ENCODE assay signal across 25 cellular contexts in the genomic region with DNA sequence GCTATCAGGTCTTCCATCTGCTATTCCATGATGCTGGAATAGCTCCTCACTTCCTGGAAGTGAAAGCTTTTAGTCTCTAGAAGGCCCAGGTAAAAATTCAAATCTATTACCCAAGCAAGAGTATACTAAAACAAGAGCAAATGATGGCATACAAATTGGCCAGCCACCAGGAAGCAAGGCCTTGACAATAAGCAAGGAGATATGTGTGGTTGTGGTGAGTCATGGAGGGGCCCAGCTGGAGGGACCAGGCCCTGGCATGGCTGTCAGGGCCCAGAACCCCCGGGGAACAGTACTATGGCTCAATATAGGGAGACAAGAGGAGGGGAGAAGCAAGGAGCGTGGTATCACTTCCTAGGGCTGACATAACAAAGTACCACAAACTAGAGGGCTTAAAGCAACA.
DNase-seq lines count a peak whose midpoint lies in the region; ATAC-seq, FAIRE-seq and TF ChIP-seq lines count a peak whose summit lies in the region.
"Had no signal": no experiment of that assay in that cellular context is flagged by ENCODE, and none has a peak within 500 bp of the region (broad histone marks: within the 10 kb centered on the region; RNA-seq: fewer than 3 reads in every experiment).

No MANE protein-coding gene starts in this region.

- H3K9me3 ChIP-seq in mammary epithelial cell (replicated peaks; ENCODE audit: insufficient read depth, low read length) (no peaks in the 10 kb centered on the region), H1 (ENCODE audit: insufficient read depth in 2 of 2, low read depth in 1 of 2, low read length in 1 of 2) (no peaks in the 10 kb centered on the region), hepatocyte (ENCODE audit: low read depth) (no peaks in the 10 kb centered on the region)

- H3K4ac ChIP-seq in H1 (replicated peaks; ENCODE audit: insufficient read length, low read depth, low read length) = no peak overlapping the region

- no peaks in the 10 kb centered on the region for H3K9me3 Mint-ChIP-seq in MCF 10A (ENCODE audit: unreplicated experiment)
- H3K9me3 Mint-ChIP-seq: CD8-positive, alpha-beta T cell had no signal

- no peak overlapping the region for H2BK20ac ChIP-seq in H1 (ENCODE audit: low read length)

- no peak overlapping the region for H3K14ac ChIP-seq in H1 (ENCODE audit: insufficient read length)

- H3K9ac ChIP-seq in mammary epithelial cell (ENCODE audit: insufficient read depth, low read length) (no peak overlapping the region), H1 (replicated peaks in 1 of 4; ENCODE audit: extremely low read depth in 1 of 4, low read depth in 3 of 4, low read length in 3 of 4) (no peak overlapping the region)

- 0 out of 2 replicates have a peak overlapping the region, but pooled peaks have one; percentile 32 for H2BK12ac ChIP-seq in H1 (ENCODE audit: low read depth, low read length)

- no peak overlapping the region for H3K18ac ChIP-seq in H1 (ENCODE audit: extremely low read depth, low read length)

- H2BK5ac ChIP-seq in H1 (ENCODE audit: low read depth, low read length) = no peak overlapping the region

- no peak overlapping the region for H4K8ac ChIP-seq in H1 (ENCODE audit: extremely low read depth, insufficient read depth, low read length)

- H3K9me2 ChIP-seq in hepatocyte (replicated peaks; ENCODE audit: insufficient read depth) = no peaks in the 10 kb centered on the region

- H4K5ac ChIP-seq in H1 (ENCODE audit: insufficient read length, low read depth, low read length) = no peak overlapping the region

- no peak overlapping the region for H2AFZ ChIP-seq in mammary epithelial cell (ENCODE audit: low read depth, low read length)
- H2AFZ ChIP-seq in H1 (ENCODE audit: low read length) = no peak overlapping the region
- no peak overlapping the region for H2AFZ ChIP-seq in hepatocyte
- H2AFZ ChIP-seq: PC-9 had no signal

- no peaks in the 10 kb centered on the region for H3K4me1 Mint-ChIP-seq in MCF 10A (ENCODE audit: insufficient read depth, unreplicated experiment)

- intact Hi-C loops in MCF 10A (cut with micrococcal nuclease) (no loop called here), mammary epithelial cell (cut with micrococcal nuclease) (loop anchor here (10.0 kb wide), 1 partner anchor 476 kb away; no protein-coding TSS in a partner anchor)

- H3K23me2 ChIP-seq in H1 (ENCODE audit: low read depth, low read length) = no peaks in the 10 kb centered on the region; the same call in 1 of the 2 replicates

- no peak for TF ChIP-seq EP300 in H1 (IDR thresholded peaks at IDR 0.05; ENCODE audit: borderline replicate concordance in 1 of 2, low read depth in 2 of 2, low read length in 2 of 2)

- in situ Hi-C loops in mammary epithelial cell (cut with MboI; ENCODE audit: low sequenced_read_pairs in 2 of 2) = no loop called here

- H2AK5ac ChIP-seq in H1 (ENCODE audit: low read depth, low read length) = no peak overlapping the region

- H3K4me2 ChIP-seq in mammary epithelial cell (ENCODE audit: insufficient read depth, low read depth, low read length) = no peak overlapping the region
- no peak overlapping the region for H3K4me2 ChIP-seq in H1 (ENCODE audit: insufficient read depth in 1 of 2, low read depth in 2 of 2, low read length in 2 of 2)
- no peak overlapping the region for H3K4me2 ChIP-seq in hepatocyte
- H3K4me2 ChIP-seq: PC-9 had no signal

- TF ChIP-seq POLR2A in H1 (IDR thresholded peaks at IDR 0.05; ENCODE audit: control extremely low read depth in 1 of 2, low read depth in 2 of 2, low read length in 2 of 2) = no peak

- H3K36me3 Mint-ChIP-seq in MCF 10A (ENCODE audit: insufficient read depth, unreplicated experiment) = no peaks in the 10 kb centered on the region
- H3K36me3 Mint-ChIP-seq: CD8-positive, alpha-beta T cell had no signal

- H4K20me1 ChIP-seq in mammary epithelial cell (ENCODE audit: insufficient read depth, low read length) (no peaks in the 10 kb centered on the region), H1 (replicated peaks in 1 of 2; ENCODE audit: control insufficient read depth in 1 of 2, insufficient read depth in 2 of 2, low read length in 2 of 2) (no peaks in the 10 kb centered on the region), hepatocyte (ENCODE audit: insufficient read depth, poor library complexity, severe bottlenecking) (no peaks in the 10 kb centered on the region)

- TF ChIP-seq CTCF in MCF 10A (IDR thresholded peaks at IDR 0.05; ENCODE audit: unreplicated experiment) (no peak), mammary epithelial cell (conservative IDR thresholded peaks at IDR 0.05 in 1 of 2, IDR thresholded peaks at IDR 0.05 in 1 of 2; ENCODE audit: extremely low read depth in 1 of 2, insufficient read depth in 1 of 2, low read depth in 1 of 2, low read length in 2 of 2) (no peak), H1 (IDR thresholded peaks at IDR 0.05; ENCODE audit: control extremely low read depth in 1 of 3, insufficient read depth in 1 of 3, low read depth in 1 of 3, low read length in 3 of 3) (no peak), hepatocyte (IDR thresholded peaks at IDR 0.05; ENCODE audit: poor library complexity) (no peak)

- H3K4me1 ChIP-seq in mammary epithelial cell (ENCODE audit: insufficient read depth, low read length) = no peaks in the 10 kb centered on the region
- peaks cover 9 to 24% (median 16%) of the 10 kb centered on the region in 4 experiments for H3K4me1 ChIP-seq in H1 (replicated peaks in 1 of 4; ENCODE audit: control insufficient read depth in 3 of 4, insufficient read depth in 4 of 4, low read length in 3 of 4)
- no peaks in the 10 kb centered on the region for H3K4me1 ChIP-seq in hepatocyte (ENCODE audit: insufficient read depth)

- no peak for FAIRE-seq in H1 (lab: Jason Lieb, UNC)
- FAIRE-seq: G401.6, GM19239 had no signal

- H3K36me3 ChIP-seq in mammary epithelial cell (ENCODE audit: insufficient read depth, low read length) (no peaks in the 10 kb centered on the region), H1 (ENCODE audit: control insufficient read depth in 2 of 4, insufficient read depth in 4 of 4, low read length in 3 of 4) (no peaks in the 10 kb centered on the region), hepatocyte (replicated peaks; ENCODE audit: insufficient read depth, low read depth) (no peaks in the 10 kb centered on the region)

- CTCF ChIA-PET in MCF 10A (lab: Yijun Ruan, JAX) = interaction anchor here (0.7 kb wide), 2 partner anchors 171 to 174 kb away, joined by 3 read pairs; no protein-coding TSS in a partner anchor
- CTCF ChIA-PET in mammary epithelial cell (lab: Charles Lee; ENCODE audit: low non-redundant PET) = no interaction called here
- CTCF ChIA-PET in H1 (lab: Charles Lee; ENCODE audit: partially characterized antibody) = interaction anchor here (0.7 to 3.9 kb wide), 14 partner anchors 8 to 474 kb away, joined by 3 to 25 read pairs (median 4); no protein-coding TSS in a partner anchor

- no peak overlapping the region for H3K4me3 ChIP-seq in mammary epithelial cell (replicated peaks in 1 of 3; ENCODE audit: insufficient read depth in 1 of 3, low read depth in 2 of 3, low read length in 3 of 3)
- H3K4me3 ChIP-seq in H1 (ENCODE audit: extremely low read depth in 1 of 4, insufficient read depth in 2 of 4, low read depth in 3 of 4, low read length in 4 of 4) = no peak overlapping the region
- H3K4me3 ChIP-seq in hepatocyte = no peak overlapping the region
- H3K4me3 ChIP-seq: PC-9, SK-N-MC had no signal

- H4K91ac ChIP-seq in H1 (replicated peaks; ENCODE audit: insufficient read length, low read length) = no peak overlapping the region

- no TSS peak for BruUV-seq in MCF 10A (replicated peaks; lab: Mats Ljungman, UMichigan)
- no TSS peak for BruUV-seq in mammary epithelial cell (replicated peaks; lab: Mats Ljungman, UMichigan)

- H3K79me1 ChIP-seq in H1 (ENCODE audit: low read depth, low read length) = no peaks in the 10 kb centered on the region

- dilution Hi-C loops in mammary epithelial cell (cut with HindIII; ENCODE audit: low sequenced_read_pairs) = no loop called here

- POLR2A ChIA-PET in MCF 10A (lab: Yijun Ruan, JAX) = interaction anchor here (0.6 kb wide), 1 partner anchor 381 kb away, joined by 3 read pairs; the partner anchor contains the start of gene GJA9
- POLR2A ChIA-PET in H1 (lab: Charles Lee; ENCODE audit: partially characterized antibody) = interaction anchor here (1.0 kb wide), 1 partner anchor 254 kb away, joined by 3 read pairs; no protein-coding TSS in a partner anchor

- peak overlapping the region; percentile 62; the same call in 1 of the 2 replicates for H2BK15ac ChIP-seq in H1 (ENCODE audit: low read length)

- peaks cover 91% of the 10 kb centered on the region for H3K27me3 Mint-ChIP-seq in MCF 10A (ENCODE audit: insufficient read depth, unreplicated experiment)

- H3K27me3 ChIP-seq in mammary epithelial cell (ENCODE audit: insufficient read depth, low read length) = no peaks in the 10 kb centered on the region
- H3K27me3 ChIP-seq in H1 (replicated peaks in 1 of 4; ENCODE audit: control insufficient read depth in 3 of 4, extremely low read depth in 1 of 4, insufficient read depth in 3 of 4, low read length in 3 of 4) = no peaks in the 10 kb centered on the region; a peak in 1 of 7 replicates
- H3K27me3 ChIP-seq in hepatocyte = peaks cover 63% of the 10 kb centered on the region

- H3K27ac Mint-ChIP-seq in MCF 10A (ENCODE audit: low read depth, unreplicated experiment) = no peak overlapping the region
- H3K27ac Mint-ChIP-seq: CD8-positive, alpha-beta T cell had no signal

- 50% methylated on average over 2 of the region's 2 CpGs for WGBS in mammary epithelial cell (ENCODE audit: low coverage, missing lambda C conversion rate)
- 82% methylated on average over 2 of the region's 2 CpGs; no CpG with 5 or more reads in 1 of the 2 experiments for WGBS in H1 (ENCODE audit: extremely low coverage in 1 of 2, insufficient coverage in 1 of 2, insufficient read length in 1 of 2, insufficient replicate concordance in 2 of 2, low coverage in 1 of 2, low lambda C conversion rate in 2 of 2, missing lambda C conversion rate in 1 of 2), 2 experiments
- 81% methylated on average over 2 of the region's 2 CpGs for WGBS in hepatocyte (ENCODE audit: low lambda C conversion rate, missing lambda C conversion rate)

- ATAC-seq in HG03457 (IDR thresholded peaks at IDR 0.05; ENCODE audit: unreplicated experiment) = no peak
- ATAC-seq: CD8-positive, alpha-beta T cell had no signal

- H3K56ac ChIP-seq in H1 (replicated peaks; ENCODE audit: insufficient read length, low read depth, low read length) = no peak overlapping the region

- no peak overlapping the region for H3K23ac ChIP-seq in H1 (ENCODE audit: insufficient read length)

- DNase-seq in MCF 10A (ENCODE audit: unreplicated experiment) = peak; percentile 7
- DNase-seq in mammary epithelial cell = no peak
- peak; percentile 28 for DNase-seq in NOMO-1 treated with dmso at 0.1 percent for 144 hours (lab: John Stamatoyannopoulos, UW; ENCODE audit: unreplicated experiment)
- DNase-seq in H1 (ENCODE audit: low read depth in 1 of 2, low spot score in 2 of 2) = no peak
- no peak for DNase-seq in hepatic stellate cell (ENCODE audit: low spot score)
- no peak for DNase-seq in hepatocyte (ENCODE audit: low spot score)
- DNase-seq in NCI-H1092 treated with DMSO at 0.1 percent for 48 hours (lab: John Stamatoyannopoulos, UW) = no peak
- DNase-seq: 8988T; C1 segment of cervical spinal cord; CD8-positive, alpha-beta T cell; DND-41; Kasumi-1; NCI-H1105 treated with DMSO at 0.1 percent for 48 hours; NCI-H2081; NCI-H2171; NCI-H345; NCI-H774; NK-92 treated with Interleukin-12 subunit alpha and Interleukin-12 subunit beta, amount 100 ng/mL, for 24 hours; PC-9; SHP77 treated with DMSO at 0.1 percent for 48 hours had no signal

- H3K79me2 ChIP-seq in mammary epithelial cell (ENCODE audit: insufficient read depth, low read length) (no peaks in the 10 kb centered on the region), H1 (ENCODE audit: control insufficient read depth in 1 of 2, insufficient read depth in 2 of 2, low read length in 2 of 2) (no peaks in the 10 kb centered on the region), hepatocyte (no peaks in the 10 kb centered on the region)

- H2BK120ac ChIP-seq in H1 (replicated peaks; ENCODE audit: low read depth, low read length) = peak overlapping the region; percentile 19

- no peak overlapping the region for H3K4me3 Mint-ChIP-seq in MCF 10A (ENCODE audit: unreplicated experiment)
- H3K4me3 Mint-ChIP-seq: CD8-positive, alpha-beta T cell had no signal

- H3K27ac ChIP-seq in mammary epithelial cell (ENCODE audit: insufficient read depth, low read depth, low read length) = no peak overlapping the region
- no peak overlapping the region for H3K27ac ChIP-seq in H1 (ENCODE audit: low read depth, low read length)
- H3K27ac ChIP-seq in hepatocyte = no peak overlapping the region
- H3K27ac ChIP-seq: PC-9, RWPE1, SK-N-MC had no signal

- TF ChIP-seq RAD21 in H1 (IDR thresholded peaks at IDR 0.05 in 1 of 2, conservative IDR thresholded peaks at IDR 0.05 in 1 of 2; ENCODE audit: low read depth in 2 of 2, low read length in 2 of 2) = no peak

Comparison
In these comparisons a context has a peak if more than half of its experiments do, and no peak if none do; other contexts are left out.
1. DNase-seq: peak in MCF 10A (single experiment) and NOMO-1 treated with dmso at 0.1 percent for 144 hours (single experiment); none in mammary epithelial cell (single experiment), H1 (0 of 2), hepatic stellate cell (single experiment), hepatocyte (single experiment) and NCI-H1092 treated with DMSO at 0.1 percent for 48 hours (single experiment).